ENCODE assay signal across 1 cellular context in genomic region chr4:47485047-47485692, GRCh38.
TF ChIP-seq lines count a peak whose summit lies in the region.

Gene ATP10D (plus strand): TSS chr4:47485275. CDS start chr4:47512541, 27,266 bp downstream.

TF ChIP-seq in IMR-90, 13 proteins besides CTCF, POLR2A, EP300 and RAD21 (continued from another document):
- TF ChIP-seq USF2 (IDR thresholded peaks at IDR 0.05; ENCODE audit: low read depth, low read length): 0 out of 2 replicates have a peak, but pooled peaks have one; percentile 33
TF ChIP-seq in IMR-90: peak in this region for 5.
